29 cellular contexts compared by ENCODE assay signal in the genomic region with DNA sequence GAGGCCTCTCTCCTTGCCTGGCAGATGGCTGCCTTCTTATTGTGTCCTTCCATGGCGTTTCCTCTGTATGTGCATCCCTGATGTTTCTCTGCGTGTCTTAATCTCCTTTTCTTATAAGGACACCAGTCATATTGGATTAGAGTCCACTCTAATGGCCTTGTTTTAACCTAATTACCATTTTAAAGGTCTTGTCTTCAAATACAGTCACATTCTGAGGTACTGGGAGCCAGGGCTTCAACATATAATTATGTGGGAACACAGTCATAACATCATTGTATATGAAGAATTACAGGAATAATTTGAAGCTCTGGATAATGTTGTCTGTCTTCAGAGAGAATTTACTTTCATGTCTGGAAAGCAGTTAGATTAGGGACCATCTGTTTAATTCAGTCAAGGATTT. TPM values are rescaled to one million over a fixed set of nuclear protein-coding genes. Genes with fewer than 3 reads are reported as not detected.
DNase-seq lines count a peak whose midpoint lies in the region; ATAC-seq, FAIRE-seq and TF ChIP-seq lines count a peak whose summit lies in the region.
"Had no signal": no experiment of that assay in that cellular context is flagged by ENCODE, and none has a peak within 500 bp of the region (broad histone marks: within the 10 kb centered on the region; RNA-seq: fewer than 3 reads in every experiment).

No MANE protein-coding gene starts in this region.

- H3K4me3 Mint-ChIP-seq in activated T-helper 1 cell treated with anti-CD3 and anti-CD28 coated beads, Interleukin-12 subunit alpha, Interleukin-12 subunit beta, Interleukin-2, Interleukin-4 antibody, amounts not matched to agents 30 ng/mL and 10 ng/mL and 1 ng/mL, durations not matched to agents 14 hours and 24 hours and 36 hours = no peak overlapping the region
- H3K4me3 Mint-ChIP-seq: B cell; CD4-positive, alpha-beta T cell; CD8-positive, alpha-beta T cell had no signal

- no peak overlapping the region for H3K27ac Mint-ChIP-seq in activated T-helper 1 cell treated with anti-CD3 and anti-CD28 coated beads, Interleukin-12 subunit alpha, Interleukin-12 subunit beta, Interleukin-2, Interleukin-4 antibody, amounts not matched to agents 30 ng/mL and 10 ng/mL and 1 ng/mL, durations not matched to agents 14 hours and 24 hours and 36 hours
- H3K27ac Mint-ChIP-seq: B cell; CD4-positive, alpha-beta T cell; CD8-positive, alpha-beta T cell had no signal

- H3K27ac ChIP-seq in WERI-Rb-1 = peak overlapping the region; percentile 85
- H3K27ac ChIP-seq: 22Rv1; A549; BLaER1 treated with 17β-estradiol and CSF1 and Interleukin-3, amounts not matched to agents 10 nM and 100 nM; C4-2B had no signal

- no peaks in the 10 kb centered on the region for H3K27me3 Mint-ChIP-seq in activated T-helper 1 cell treated with anti-CD3 and anti-CD28 coated beads, Interleukin-12 subunit alpha, Interleukin-12 subunit beta, Interleukin-2, Interleukin-4 antibody, amounts not matched to agents 30 ng/mL and 10 ng/mL and 1 ng/mL, durations not matched to agents 14 hours and 24 hours and 36 hours (ENCODE audit: insufficient read depth)
- H3K27me3 Mint-ChIP-seq: B cell; CD4-positive, alpha-beta T cell had no signal

- no peak overlapping the region for H3K4me3 ChIP-seq in WERI-Rb-1 (ENCODE audit: low read depth, low read length)
- H3K4me3 ChIP-seq: A549; BLaER1 treated with 17β-estradiol and CSF1 and Interleukin-3, amounts not matched to agents 10 nM and 100 nM; GM12878 had no signal

- DNase-seq in D721Med (ENCODE audit: insufficient read length, low spot score) (no peak), NCI-H524 treated with DMSO at 0.1 percent for 48 hours (lab: John Stamatoyannopoulos, UW) (peak; percentile 88), NCI-H82 treated with DMSO at 0.1 percent for 48 hours (lab: John Stamatoyannopoulos, UW; ENCODE audit: unreplicated experiment) (peak; percentile 99), WERI-Rb-1 (peak; percentile 73), inferior parietal cortex (ENCODE audit: extremely low spot score) (no peak)
- DNase-seq in activated T-helper 1 cell treated with anti-CD3 and anti-CD28 coated beads, Interleukin-12 subunit alpha, Interleukin-12 subunit beta, Interleukin-2, Interleukin-4 antibody, amounts not matched to agents 30 ng/mL and 10 ng/mL and 1 ng/mL, durations not matched to agents 14 hours and 24 hours and 36 hours (ENCODE audit: low spot score) = no peak
- DNase-seq: AML-193; Caco-2; Calu3; CD4-positive, alpha-beta T cell; CD8-positive, alpha-beta T cell; DMS 273 treated with DMSO at 0.1 percent for 48 hours; DMS153; DMS53; DMS79; DND-41; EL; GDM1 had no signal

- TF ChIP-seq CTCF in D721Med (IDR thresholded peaks at IDR 0.05; ENCODE audit: insufficient read depth, missing control alignments) = no peak
- TF ChIP-seq CTCF in WERI-Rb-1 (IDR thresholded peaks at IDR 0.05; ENCODE audit: low read depth, low read length) = no peak

- intact Hi-C loops in activated T-helper 1 cell treated with anti-CD3 and anti-CD28 coated beads, Interleukin-12 subunit alpha, Interleukin-12 subunit beta, Interleukin-2, Interleukin-4 antibody, amounts not matched to agents 30 ng/mL and 10 ng/mL and 1 ng/mL, durations not matched to agents 14 hours and 24 hours and 36 hours (cut with micrococcal nuclease) = no loop called here

- peaks cover 4% of the 10 kb centered on the region for H3K9me3 Mint-ChIP-seq in activated T-helper 1 cell treated with anti-CD3 and anti-CD28 coated beads, Interleukin-12 subunit alpha, Interleukin-12 subunit beta, Interleukin-2, Interleukin-4 antibody, amounts not matched to agents 30 ng/mL and 10 ng/mL and 1 ng/mL, durations not matched to agents 14 hours and 24 hours and 36 hours
- H3K9me3 Mint-ChIP-seq: CD4-positive, alpha-beta T cell; CD8-positive, alpha-beta T cell had no signal

- no peaks in the 10 kb centered on the region for H3K36me3 ChIP-seq in WERI-Rb-1
- H3K36me3 ChIP-seq: BLaER1 treated with 17β-estradiol and CSF1 and Interleukin-3, amounts not matched to agents 10 nM and 100 nM had no signal

- no peaks in the 10 kb centered on the region for H3K36me3 Mint-ChIP-seq in activated T-helper 1 cell treated with anti-CD3 and anti-CD28 coated beads, Interleukin-12 subunit alpha, Interleukin-12 subunit beta, Interleukin-2, Interleukin-4 antibody, amounts not matched to agents 30 ng/mL and 10 ng/mL and 1 ng/mL, durations not matched to agents 14 hours and 24 hours and 36 hours (ENCODE audit: low read depth)
- H3K36me3 Mint-ChIP-seq: CD8-positive, alpha-beta T cell had no signal

- H3K9me3 ChIP-seq in WERI-Rb-1 (ENCODE audit: severe bottlenecking) = peaks cover 3% of the 10 kb centered on the region
- H3K9me3 ChIP-seq: A549, Caco-2 had no signal

- FAIRE-seq in D721Med (lab: Jason Lieb, UNC) = peak; percentile 91
- FAIRE-seq: A549, GM12878, GM12892, GM18507 had no signal

- ATAC-seq in GM21367 (IDR thresholded peaks at IDR 0.05; ENCODE audit: unreplicated experiment) (no peak), GM18861 (IDR thresholded peaks at IDR 0.05; ENCODE audit: unreplicated experiment) (no peak)
- ATAC-seq: A549; CD8-positive, alpha-beta T cell; GM12878 had no signal

- no peaks in the 10 kb centered on the region for H3K4me1 Mint-ChIP-seq in activated T-helper 1 cell treated with anti-CD3 and anti-CD28 coated beads, Interleukin-12 subunit alpha, Interleukin-12 subunit beta, Interleukin-2, Interleukin-4 antibody, amounts not matched to agents 30 ng/mL and 10 ng/mL and 1 ng/mL, durations not matched to agents 14 hours and 24 hours and 36 hours (ENCODE audit: low read depth)
- H3K4me1 Mint-ChIP-seq: B cell had no signal

- no peaks in the 10 kb centered on the region for H3K27me3 ChIP-seq in WERI-Rb-1 (ENCODE audit: insufficient read depth, low read depth, severe bottlenecking)
- H3K27me3 ChIP-seq: BLaER1 treated with 17β-estradiol and CSF1 and Interleukin-3, amounts not matched to agents 10 nM and 100 nM had no signal

RNA-seq across cellular contexts. Expression of a gene that starts 56.4 kb away (rescaled TPM):
- not detected in 2 replicates for total RNA-seq in activated T-helper 1 cell treated with anti-CD3 and anti-CD28 coated beads, Interleukin-12 subunit alpha, Interleukin-12 subunit beta, Interleukin-2, Interleukin-4 antibody, amounts not matched to agents 30 ng/mL and 10 ng/mL and 1 ng/mL, durations not matched to agents 14 hours and 24 hours and 36 hours
- total RNA-seq: B cell; Caco-2; CD4-positive, alpha-beta T cell; CD8-positive, alpha-beta T cell; G401; GM12878 had no signal

Comparison
In these comparisons a context has a peak if more than half of its experiments do, and no peak if none do; other contexts are left out.
1. DNase-seq: peak in NCI-H524 treated with DMSO at 0.1 percent for 48 hours (single experiment), NCI-H82 treated with DMSO at 0.1 percent for 48 hours (single experiment) and WERI-Rb-1 (single experiment); none in D721Med (single experiment), activated T-helper 1 cell treated with anti-CD3 and anti-CD28 coated beads, Interleukin-12 subunit alpha, Interleukin-12 subunit beta, Interleukin-2, Interleukin-4 antibody, amounts not matched to agents 30 ng/mL and 10 ng/mL and 1 ng/mL, durations not matched to agents 14 hours and 24 hours and 36 hours (single experiment) and inferior parietal cortex (single experiment).